Comparison of ENCODE assay signal across 22 cellular contexts in the genomic region with DNA sequence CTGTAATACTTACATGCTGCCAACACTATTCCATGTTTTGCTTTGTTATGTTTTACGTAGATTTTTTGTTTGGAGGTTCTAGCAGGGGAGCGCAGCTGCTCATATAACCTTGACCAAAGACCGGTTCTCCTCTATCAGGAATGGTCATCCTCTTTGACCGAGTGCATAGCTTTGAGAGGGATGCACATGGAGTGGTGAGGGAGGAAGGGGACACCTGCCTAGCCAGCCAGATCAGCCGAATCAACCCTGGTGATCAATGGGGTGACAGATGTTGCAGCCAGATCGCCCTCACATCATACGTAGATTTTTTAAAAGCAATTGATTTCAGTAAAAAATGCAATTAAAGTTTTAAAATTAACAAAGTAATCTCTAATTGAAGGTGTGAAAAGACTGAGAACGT. TPM values are rescaled to one million over a fixed set of nuclear protein-coding genes. Genes with fewer than 3 reads are reported as not detected.
DNase-seq lines count a peak whose midpoint lies in the region; ATAC-seq, FAIRE-seq and TF ChIP-seq lines count a peak whose summit lies in the region.
"Had no signal": no experiment of that assay in that cellular context is flagged by ENCODE, and none has a peak within 500 bp of the region (broad histone marks: within the 10 kb centered on the region; RNA-seq: fewer than 3 reads in every experiment).

No MANE protein-coding gene starts in this region.

- H3K4me2 ChIP-seq in HepG2 (ENCODE audit: low read depth, low read length): no peak overlapping the region

- peaks cover 5% of the 10 kb centered on the region; the same call in 1 of the 2 replicates for H4K20me1 ChIP-seq in HepG2 (ENCODE audit: insufficient read depth, low read length)

- no peak overlapping the region for H2AFZ ChIP-seq in HepG2 (ENCODE audit: low read length)

- H3K36me3 Mint-ChIP-seq in CD8-positive, alpha-beta T cell: peaks cover 12% of the 10 kb centered on the region

- H3K27me3 Mint-ChIP-seq in CD8-positive, alpha-beta T cell (ENCODE audit: low read depth): no peaks in the 10 kb centered on the region

- peaks cover 49% of the 10 kb centered on the region for H3K4me1 Mint-ChIP-seq in CD8-positive, alpha-beta T cell (ENCODE audit: low read depth)

- POLR2A ChIA-PET in HepG2 (lab: Yijun Ruan, JAX): no interaction called here
- POLR2A ChIA-PET in CD8-positive, alpha-beta T cell (lab: Charles Lee): interaction anchor here (1.5 kb wide), 1 partner anchor 35 kb away, joined by 3 read pairs; no protein-coding TSS in a partner anchor

- H3K27ac Mint-ChIP-seq in CD8-positive, alpha-beta T cell: no peak overlapping the region

- CTCF ChIA-PET in HepG2 (lab: Yijun Ruan, JAX; ENCODE audit: low intra/inter-chr PET ratio, low total read pairs): no interaction called here
- CTCF ChIA-PET in CD8-positive, alpha-beta T cell (lab: Charles Lee): interaction anchor here (1.2 kb wide), 1 partner anchor 319 kb away, joined by 3 read pairs; no protein-coding TSS in a partner anchor

- H3K4me1 ChIP-seq in HepG2 (ENCODE audit: insufficient read depth, low read length): peaks cover 37% of the 10 kb centered on the region
- peaks cover 0 to 25% (median 7%) of the 10 kb centered on the region in 4 donors for H3K4me1 ChIP-seq in right lobe of liver
- peaks cover 50% of the 10 kb centered on the region for H3K4me1 ChIP-seq in muscle layer of colon (ENCODE audit: insufficient read depth, low read length)
- H3K4me1 ChIP-seq in thoracic aorta (ENCODE audit: control insufficient read depth in 1 of 2, low read depth in 2 of 2): peaks cover 40 to 66% of the 10 kb centered on the region in 2 donors
- H3K4me1 ChIP-seq in CD8-positive, alpha-beta T cell (ENCODE audit: insufficient read depth, low read length): peaks cover 14% of the 10 kb centered on the region

- H3K27ac ChIP-seq in HepG2 (ENCODE audit: extremely low read length, insufficient read depth, low read length) (no peak overlapping the region), right lobe of liver (no peak overlapping the region), muscle layer of colon (ENCODE audit: low read depth, low read length) (peak overlapping the region; percentile 64), thoracic aorta (peak overlapping the region; percentile 19 to 35)
- no peak overlapping the region for H3K27ac ChIP-seq in CD8-positive, alpha-beta T cell (ENCODE audit: low read depth, low read length)
- H3K27ac ChIP-seq: C4-2B, HL-60, Peyer's patch had no signal

- H3K9me3 ChIP-seq in HepG2 (ENCODE audit: low read length) (no peaks in the 10 kb centered on the region), right lobe of liver (no peaks in the 10 kb centered on the region), muscle layer of colon (ENCODE audit: low read length) (no peaks in the 10 kb centered on the region), thoracic aorta (no peaks in the 10 kb centered on the region)
- H3K9me3 ChIP-seq in CD8-positive, alpha-beta T cell (ENCODE audit: low read length): no peaks in the 10 kb centered on the region
- H3K9me3 ChIP-seq: Peyer's patch had no signal

- peaks cover 68% of the 10 kb centered on the region for H3K79me2 ChIP-seq in HepG2 (ENCODE audit: insufficient read depth, low read length)

- TF ChIP-seq CTCF in HepG2 (CRISPR knock-in tag; IDR thresholded peaks at IDR 0.05): no peak
- TF ChIP-seq CTCF in right lobe of liver (IDR thresholded peaks at IDR 0.05): no peak
- no peak for TF ChIP-seq CTCF in thoracic aorta (IDR thresholded peaks at IDR 0.05)
- TF ChIP-seq CTCF in CD8-positive, alpha-beta T cell (IDR thresholded peaks at IDR 0.05): no peak

- in situ Hi-C loops in HepG2 (cut with HindIII; ENCODE audit: extremely low pct_ligation_motif_present, low pct_unique_long_range_greater_than_20kb): no loop called here

- FAIRE-seq in HepG2 (lab: Jason Lieb, UNC): no peak
- FAIRE-seq: G401.6, GM18507 had no signal

- no TSS peak for BruUV-seq in HepG2 (replicated peaks; lab: Mats Ljungman, UMichigan)

- ATAC-seq in HepG2: no peak; the same call in 2 of the 3 replicates
- no peak for ATAC-seq in right lobe of liver
- ATAC-seq in thoracic aorta (ENCODE audit: insufficient number of reproducible peaks, low FRiP score, low read depth): no peak
- no peak for ATAC-seq in CD8-positive, alpha-beta T cell
- ATAC-seq: HCT116 had no signal

- TF ChIP-seq RAD21 in HepG2 (CRISPR knock-in tag; IDR thresholded peaks at IDR 0.05): no peak

- WGBS in HepG2 (ENCODE audit: low lambda C conversion rate): 90% methylated on average over 8 of the region's 8 CpGs
- 84% methylated on average over 8 of the region's 8 CpGs for WGBS in right lobe of liver (ENCODE audit: insufficient coverage, low coverage, low lambda C conversion rate, missing lambda C conversion rate)

- TF ChIP-seq EP300 in HepG2 (IDR thresholded peaks at IDR 0.05; ENCODE audit: low read depth in 2 of 2, low read length in 2 of 2) (no peak), HepG2 (CRISPR knock-in tag; IDR thresholded peaks at IDR 0.05; ENCODE audit: borderline replicate concordance) (no peak)

- H3K9me3 Mint-ChIP-seq in CD8-positive, alpha-beta T cell: no peaks in the 10 kb centered on the region

- H3K27me3 ChIP-seq in HepG2 (ENCODE audit: control insufficient read depth in 1 of 2, insufficient read depth in 2 of 2, low read length in 2 of 2) (no peaks in the 10 kb centered on the region), right lobe of liver (no peaks in the 10 kb centered on the region), muscle layer of colon (ENCODE audit: control insufficient read depth in 1 of 2, insufficient read depth in 2 of 2, low read length in 2 of 2) (no peaks in the 10 kb centered on the region), thoracic aorta (replicated peaks; ENCODE audit: insufficient read depth) (no peaks in the 10 kb centered on the region)
- no peaks in the 10 kb centered on the region for H3K27me3 ChIP-seq in CD8-positive, alpha-beta T cell (ENCODE audit: insufficient read depth, low read length)
- H3K27me3 ChIP-seq: Peyer's patch had no signal

- H3K4me3 Mint-ChIP-seq in CD8-positive, alpha-beta T cell: no peak overlapping the region

- H3K36me3 ChIP-seq in HepG2 (replicated peaks in 1 of 2; ENCODE audit: control insufficient read depth in 1 of 2, insufficient read depth in 2 of 2, low read length in 2 of 2) (no peaks in the 10 kb centered on the region), right lobe of liver (no peaks in the 10 kb centered on the region), muscle layer of colon (ENCODE audit: insufficient read depth, low read length) (peaks cover 3% of the 10 kb centered on the region), thoracic aorta (peaks cover 10% of the 10 kb centered on the region)
- no peaks in the 10 kb centered on the region for H3K36me3 ChIP-seq in CD8-positive, alpha-beta T cell (ENCODE audit: insufficient read depth, low read length)
- H3K36me3 ChIP-seq: Peyer's patch had no signal

- intact Hi-C loops in HepG2 (cut with micrococcal nuclease; ENCODE audit: unreplicated experiment): no loop called here
- intact Hi-C loops in right lobe of liver (cut with DNase I): no loop called here
- intact Hi-C loops in CD8-positive, alpha-beta T cell (cut with DNase I, micrococcal nuclease): no loop called here
- intact Hi-C loops in head of caudate nucleus (cut with DNase I): no loop called here

- TF ChIP-seq POLR2A in HepG2 (IDR thresholded peaks at IDR 0.05; ENCODE audit: insufficient read depth in 1 of 2, low read depth in 2 of 2, low read length in 2 of 2) (no peak), right lobe of liver (IDR thresholded peaks at IDR 0.05) (no peak)

- H3K4me3 ChIP-seq in HepG2 (replicated peaks in 1 of 3; ENCODE audit: insufficient read depth in 1 of 3, low read depth in 2 of 3, low read length in 3 of 3) (no peak overlapping the region), right lobe of liver (no peak overlapping the region), muscle layer of colon (ENCODE audit: low read depth in 1 of 2, low read length in 2 of 2) (no peak overlapping the region), thoracic aorta (peak overlapping the region; percentile 75)
- H3K4me3 ChIP-seq in CD8-positive, alpha-beta T cell (ENCODE audit: low read depth, low read length): no peak overlapping the region
- H3K4me3 ChIP-seq: Peyer's patch had no signal

- H3K9ac ChIP-seq in HepG2 (ENCODE audit: insufficient read depth, low read depth, low read length) (no peak overlapping the region), muscle layer of colon (ENCODE audit: low read length) (no peak overlapping the region)

- DNase-seq in HepG2 (ENCODE audit: low spot score): no peak
- no peak for DNase-seq in right lobe of liver
- DNase-seq in thoracic aorta (ENCODE audit: low spot score): no peak
- no peak for DNase-seq in NCI-H187 (lab: John Stamatoyannopoulos, UW)
- DNase-seq in CD8-positive, alpha-beta T cell: no peak
- no peak for DNase-seq in activated CD4-positive, alpha-beta T cell treated with anti-CD3 and anti-CD28 coated beads, Interleukin-2, amount 50 U/mL, for 1 hour
- no peak for DNase-seq in head of caudate nucleus
- DNase-seq: GOT3, KG1, NCI-H1092 treated with DMSO at 0.1 percent for 48 hours, NCI-H146, NCI-H2029 treated with DMSO at 0.1 percent for 48 hours, NCI-H345, NCI-H524, NCI-H774, Peyer's patch had no signal

RNA-seq across cellular contexts. Expression of gene DSTN, which starts 6.3 kb away (rescaled TPM):
- 106 and 164 TPM in 2 replicates for total RNA-seq in HepG2 (2016; rRNA removed; fragmentation: Illumina TruSeq; extraction: Trizol)
- total RNA-seq in HepG2 (2016; cell fraction: cytosol; rRNA removed; fragmentation: Illumina TruSeq; extraction: Trizol; ENCODE audit: low read depth): 28.2 and 36.3 TPM in 2 replicates
- 120 and 172 TPM in 2 replicates for total RNA-seq in HepG2 (2016; cell fraction: insoluble cytoplasmic fraction; rRNA removed; fragmentation: Illumina TruSeq; extraction: Trizol)
- total RNA-seq in HepG2 (2016; cell fraction: membrane; rRNA removed; fragmentation: Illumina TruSeq; extraction: Trizol): 94.4 and 96.0 TPM in 2 replicates
- total RNA-seq in HepG2 (2016; cell fraction: nucleus; rRNA removed; fragmentation: Illumina TruSeq; extraction: Trizol): 46.1 and 50.0 TPM in 2 replicates
- 21.8 and 27.6 TPM in 2 replicates for polyA plus RNA-seq in HepG2 (2011; rRNA removed)
- 11.0 and 20.0 TPM in 2 replicates for polyA plus RNA-seq in HepG2 (2011; cell fraction: cytosol; rRNA removed)
- 8.1 and 11.6 TPM in 2 replicates for polyA plus RNA-seq in HepG2 (2011; cell fraction: nucleus; rRNA removed)
- 74.6 and 95.1 TPM in 2 replicates for polyA plus RNA-seq in HepG2 (2012)
- polyA plus RNA-seq in HepG2 (2016; cell fraction: cytosol; fragmentation: Illumina TruSeq; extraction: Trizol; ENCODE audit: low read depth): 77.0 and 95.4 TPM in 2 replicates
- polyA plus RNA-seq in HepG2 (2016; cell fraction: insoluble cytoplasmic fraction; fragmentation: Illumina TruSeq; extraction: Trizol; ENCODE audit: low read depth): 263 and 281 TPM in 2 replicates
- 120 and 139 TPM in 2 replicates for polyA plus RNA-seq in HepG2 (2016; cell fraction: membrane; fragmentation: Illumina TruSeq; extraction: Trizol; ENCODE audit: low read depth)
- 108 and 109 TPM in 2 replicates for polyA plus RNA-seq in HepG2 (2016; cell fraction: nucleus; fragmentation: Illumina TruSeq; extraction: Trizol; ENCODE audit: insufficient read depth, low read depth)
- polyA minus RNA-seq in HepG2 (2011; rRNA and poly(A)+ RNA removed; ENCODE audit: low replicate concordance): 1.3 and 4.9 TPM in 2 replicates
- polyA minus RNA-seq in HepG2 (2011; cell fraction: cytosol; rRNA and poly(A)+ RNA removed): 15.3 and 15.9 TPM in 2 replicates
- polyA minus RNA-seq in HepG2 (2011; cell fraction: nucleus; rRNA and poly(A)+ RNA removed): 5.8 and 7.6 TPM in 2 replicates
- 10 to 100 TPM; 65.8 to 94.4 (median 86.9) TPM for total RNA-seq in right lobe of liver
- 1,000 to 10,000 TPM; 1,342 to 1,977 TPM for total RNA-seq in thoracic aorta
- 10 to 100 TPM; 40.5 to 42.9 TPM for total RNA-seq in CD8-positive, alpha-beta T cell

RNA-seq across cellular contexts. Expression of gene BFSP1, which starts 45.0 kb away (rescaled TPM):
- 0.22 and 0.36 TPM in 2 replicates for total RNA-seq in HepG2 (2016; rRNA removed; fragmentation: Illumina TruSeq; extraction: Trizol)
- 0.30 TPM in 1 of 2 replicates, not detected in the other for total RNA-seq in HepG2 (2016; cell fraction: cytosol; rRNA removed; fragmentation: Illumina TruSeq; extraction: Trizol; ENCODE audit: low read depth)
- 0.30 and 0.79 TPM in 2 replicates for total RNA-seq in HepG2 (2016; cell fraction: insoluble cytoplasmic fraction; rRNA removed; fragmentation: Illumina TruSeq; extraction: Trizol)
- total RNA-seq in HepG2 (2016; cell fraction: membrane; rRNA removed; fragmentation: Illumina TruSeq; extraction: Trizol): 0.28 and 0.34 TPM in 2 replicates
- total RNA-seq in HepG2 (2016; cell fraction: nucleus; rRNA removed; fragmentation: Illumina TruSeq; extraction: Trizol): 0.19 and 0.44 TPM in 2 replicates
- 0.24 and 0.26 TPM in 2 replicates for polyA plus RNA-seq in HepG2 (2011; rRNA removed)
- 0.28 and 0.32 TPM in 2 replicates for polyA plus RNA-seq in HepG2 (2011; cell fraction: cytosol; rRNA removed)
- polyA plus RNA-seq in HepG2 (2011; cell fraction: nucleus; rRNA removed): 0.11 and 0.23 TPM in 2 replicates
- 0.15 and 0.31 TPM in 2 replicates for polyA plus RNA-seq in HepG2 (2012)
- 0.11 and 0.23 TPM in 2 replicates for polyA plus RNA-seq in HepG2 (2016; cell fraction: cytosol; fragmentation: Illumina TruSeq; extraction: Trizol; ENCODE audit: low read depth)
- polyA plus RNA-seq in HepG2 (2016; cell fraction: insoluble cytoplasmic fraction; fragmentation: Illumina TruSeq; extraction: Trizol; ENCODE audit: low read depth): 0.26 and 0.56 TPM in 2 replicates
- polyA plus RNA-seq in HepG2 (2016; cell fraction: membrane; fragmentation: Illumina TruSeq; extraction: Trizol; ENCODE audit: low read depth): 0.26 and 0.31 TPM in 2 replicates
- polyA plus RNA-seq in HepG2 (2016; cell fraction: nucleus; fragmentation: Illumina TruSeq; extraction: Trizol; ENCODE audit: insufficient read depth, low read depth): 0.21 and 0.27 TPM in 2 replicates
- polyA minus RNA-seq in HepG2 (2011; rRNA and poly(A)+ RNA removed; ENCODE audit: low replicate concordance): 0.42 and 1.2 TPM in 2 replicates
- polyA minus RNA-seq in HepG2 (2011; cell fraction: cytosol; rRNA and poly(A)+ RNA removed): not detected in 2 replicates
- 0.25 TPM in 1 of 2 replicates, not detected in the other for polyA minus RNA-seq in HepG2 (2011; cell fraction: nucleus; rRNA and poly(A)+ RNA removed)
- total RNA-seq in right lobe of liver: under 1 TPM; 0.16 to 0.68 (median 0.25) TPM
- total RNA-seq in thoracic aorta: 1 to 10 TPM; 2.4 to 3.0 TPM
- under 1 TPM; 0.14 to 0.31 TPM for total RNA-seq in CD8-positive, alpha-beta T cell

Comparison
In these comparisons a context has a peak if more than half of its experiments do, and no peak if none do; other contexts are left out.
1. H3K27ac ChIP-seq: peak in muscle layer of colon (single experiment) and thoracic aorta (2 of 2); none in HepG2 (single experiment), right lobe of liver (0 of 3) and CD8-positive, alpha-beta T cell (single experiment).
2. RNA of gene DSTN, which starts 6.3 kb away (total RNA-seq): 1,342 to 1,977 TPM in thoracic aorta; 28.2 to 172 TPM in HepG2, 65.8 to 94.4 TPM in right lobe of liver and 40.5 to 42.9 TPM in CD8-positive, alpha-beta T cell; every median in the first group is over 4 times any median in the second.